9 cellular contexts compared by ENCODE assay signal in genomic region chr1:161209790-161210409, GRCh38. TPM values are rescaled to one million over a fixed set of nuclear protein-coding genes. Genes with fewer than 3 reads are reported as not detected.
DNase-seq lines count a peak whose midpoint lies in the region; ATAC-seq, FAIRE-seq and TF ChIP-seq lines count a peak whose summit lies in the region.
"Had no signal": no experiment of that assay in that cellular context is flagged by ENCODE, and none has a peak within 500 bp of the region (broad histone marks: within the 10 kb centered on the region; RNA-seq: fewer than 3 reads in every experiment).

No MANE protein-coding gene starts in this region.

- no peak for FAIRE-seq in bronchial epithelial cell (lab: Jason Lieb, UNC)

- H3K27me3 ChIP-seq in bronchial epithelial cell (ENCODE audit: control insufficient read depth, insufficient read depth, low read length): no peaks in the 10 kb centered on the region

- H3K4me3 ChIP-seq in bronchial epithelial cell (ENCODE audit: low read depth, low read length): no peak overlapping the region

- ATAC-seq in HG02759 (IDR thresholded peaks at IDR 0.05; ENCODE audit: unreplicated experiment) (peak; percentile 53), GM19397 (IDR thresholded peaks at IDR 0.05; ENCODE audit: unreplicated experiment) (no peak)

- H3K36me3 ChIP-seq in bronchial epithelial cell (ENCODE audit: control insufficient read depth, insufficient read depth, low read length): peaks cover 36% of the 10 kb centered on the region

- peak; percentile 72 for DNase-seq in DMS114 treated with DMSO at 0.1 percent for 48 hours (lab: John Stamatoyannopoulos, UW; ENCODE audit: unreplicated experiment)
- peak; percentile 71 for DNase-seq in NCI-H2196 treated with DMSO at 0.1 percent for 48 hours (lab: John Stamatoyannopoulos, UW; ENCODE audit: unreplicated experiment)
- DNase-seq in activated CD4-positive, CD25-positive, alpha-beta regulatory T cell (lab: John Stamatoyannopoulos, UW): peak; percentile 43 to 63 (median 56)
- DNase-seq in bronchial epithelial cell (ENCODE audit: low read depth): peak; percentile 64
- DNase-seq in kidney tubule cell (ENCODE audit: low spot score): peak; percentile 77
- peak; percentile 67 to 68 for DNase-seq in stimulated activated CD4-positive, alpha-beta T cell treated with anti-CD3 and anti-CD28 coated beads, Interleukin-2, amount 100 ng/mL, for 48 hours

- peak; percentile 92 for TF ChIP-seq CTCF in bronchial epithelial cell (IDR thresholded peaks at IDR 0.05; ENCODE audit: insufficient read depth, low read length, severe bottlenecking)

RNA-seq across cellular contexts. Expression of gene FCER1G, which starts 5.2 kb away (rescaled TPM):
- total RNA-seq in bronchial epithelial cell: 0.26 TPM in 2 replicates

RNA-seq across cellular contexts. Expression of gene NDUFS2, which starts 7.7 kb away (rescaled TPM):
- total RNA-seq in bronchial epithelial cell: 131 and 132 TPM in 2 replicates

RNA-seq across cellular contexts. Expression of gene ADAMTS4, which starts 11.0 kb away (rescaled TPM):
- under 0.01 TPM in 1 of 2 replicates, not detected in the other for total RNA-seq in bronchial epithelial cell

RNA-seq across cellular contexts. Expression of gene APOA2, which starts 13.5 kb away (rescaled TPM):
- total RNA-seq in bronchial epithelial cell: not detected in 2 replicates
- total RNA-seq: activated CD8-positive, alpha-beta memory T cell treated with anti-CD3 and anti-CD28 coated beads for 36 hours had no signal

RNA-seq across cellular contexts. Expression of gene TOMM40L, which starts 16.0 kb away (rescaled TPM):
- total RNA-seq in bronchial epithelial cell: 7.8 and 10.8 TPM in 2 replicates
